Comparison of ENCODE assay signal across 1 cellular context in the genomic region with DNA sequence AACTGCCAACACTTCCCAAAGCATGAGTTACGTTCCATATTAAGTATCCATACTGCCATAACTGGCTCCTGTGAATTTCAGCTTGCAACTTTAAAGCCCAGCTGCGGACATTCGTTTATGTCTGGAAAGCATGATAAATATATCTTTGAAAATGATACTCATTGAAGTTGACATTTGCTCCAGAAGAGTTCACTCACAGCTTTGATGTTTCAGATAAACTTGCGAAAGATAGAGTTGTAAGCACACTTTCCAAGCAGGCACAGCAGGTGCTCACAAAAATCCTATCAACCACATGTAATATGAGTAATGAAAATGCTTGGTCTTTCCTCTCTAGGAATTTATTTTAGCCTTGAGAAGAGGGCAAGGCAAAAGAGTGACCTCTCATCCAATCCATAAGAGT.
TF ChIP-seq lines count a peak whose summit lies in the region.

No MANE protein-coding gene starts in this region.

TF ChIP-seq in HEK293, 187 proteins besides CTCF, POLR2A, EP300 and RAD21 (continued from another document and continues in another):
- TF ChIP-seq ZNF518A (tag by site-specific recombination; conservative IDR thresholded peaks at IDR 0.05; ENCODE audit: low read depth): no peak
- TF ChIP-seq ZBTB10 (tag by site-specific recombination; IDR thresholded peaks at IDR 0.05): no peak
- TF ChIP-seq ZNF157 (tag by site-specific recombination; IDR thresholded peaks at IDR 0.05): no peak
- no peak for TF ChIP-seq ZNF155 (tag by site-specific recombination; IDR thresholded peaks at IDR 0.05)
- TF ChIP-seq ZNF776 (tag by site-specific recombination; IDR thresholded peaks at IDR 0.05; ENCODE audit: borderline replicate concordance): no peak
- TF ChIP-seq ZNF560 (tag by site-specific recombination; IDR thresholded peaks at IDR 0.05; ENCODE audit: borderline replicate concordance): no peak
- no peak for TF ChIP-seq ZNF449 (tag by site-specific recombination; IDR thresholded peaks at IDR 0.05)
- peak; percentile 63 for TF ChIP-seq ZNF600 (tag by site-specific recombination; IDR thresholded peaks at IDR 0.05)
- TF ChIP-seq REPIN1 (tag by site-specific recombination; IDR thresholded peaks at IDR 0.05; ENCODE audit: low read depth): no peak
- TF ChIP-seq, protein P1, sequence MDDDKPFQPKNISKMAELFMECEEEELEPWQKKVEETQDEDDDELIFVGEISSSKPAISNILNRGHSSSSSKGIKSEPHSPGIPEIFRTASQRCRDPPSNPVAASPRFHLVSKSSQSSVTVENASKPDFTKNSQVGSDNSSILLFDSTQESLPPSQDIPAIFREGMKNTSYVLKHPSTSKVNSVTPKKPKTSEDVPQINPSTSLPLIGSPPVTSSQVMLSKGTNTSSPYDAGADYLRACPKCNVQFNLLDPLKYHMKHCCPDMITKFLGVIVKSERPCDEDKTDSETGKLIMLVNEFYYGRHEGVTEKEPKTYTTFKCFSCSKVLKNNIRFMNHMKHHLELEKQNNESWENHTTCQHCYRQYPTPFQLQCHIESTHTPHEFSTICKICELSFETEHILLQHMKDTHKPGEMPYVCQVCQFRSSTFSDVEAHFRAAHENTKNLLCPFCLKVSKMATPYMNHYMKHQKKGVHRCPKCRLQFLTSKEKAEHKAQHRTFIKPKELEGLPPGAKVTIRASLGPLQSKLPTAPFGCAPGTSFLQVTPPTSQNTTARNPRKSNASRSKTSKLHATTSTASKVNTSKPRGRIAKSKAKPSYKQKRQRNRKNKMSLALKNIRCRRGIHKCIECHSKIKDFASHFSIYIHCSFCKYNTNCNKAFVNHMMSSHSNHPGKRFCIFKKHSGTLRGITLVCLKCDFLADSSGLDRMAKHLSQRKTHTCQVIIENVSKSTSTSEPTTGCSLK (tag by site-specific recombination; IDR thresholded peaks at IDR 0.05): no peak
- TF ChIP-seq FEZF1 (tag by site-specific recombination; IDR thresholded peaks at IDR 0.05): peak; percentile 62
- TF ChIP-seq ZSCAN4 (tag by site-specific recombination; IDR thresholded peaks at IDR 0.05): no peak
- TF ChIP-seq ZNF366 (tag by site-specific recombination; conservative IDR thresholded peaks at IDR 0.05): no peak
- TF ChIP-seq ZNF596 (tag by site-specific recombination; IDR thresholded peaks at IDR 0.05): no peak
- no peak for TF ChIP-seq ZNF169 (tag by site-specific recombination; IDR thresholded peaks at IDR 0.05)
- TF ChIP-seq ZNF843 (tag by site-specific recombination; IDR thresholded peaks at IDR 0.05): peak; percentile 74
- no peak for TF ChIP-seq ZNF585B (tag by site-specific recombination; IDR thresholded peaks at IDR 0.05)
- no peak for TF ChIP-seq ZNF544 (tag by site-specific recombination; IDR thresholded peaks at IDR 0.05)
- TF ChIP-seq, protein P2, sequence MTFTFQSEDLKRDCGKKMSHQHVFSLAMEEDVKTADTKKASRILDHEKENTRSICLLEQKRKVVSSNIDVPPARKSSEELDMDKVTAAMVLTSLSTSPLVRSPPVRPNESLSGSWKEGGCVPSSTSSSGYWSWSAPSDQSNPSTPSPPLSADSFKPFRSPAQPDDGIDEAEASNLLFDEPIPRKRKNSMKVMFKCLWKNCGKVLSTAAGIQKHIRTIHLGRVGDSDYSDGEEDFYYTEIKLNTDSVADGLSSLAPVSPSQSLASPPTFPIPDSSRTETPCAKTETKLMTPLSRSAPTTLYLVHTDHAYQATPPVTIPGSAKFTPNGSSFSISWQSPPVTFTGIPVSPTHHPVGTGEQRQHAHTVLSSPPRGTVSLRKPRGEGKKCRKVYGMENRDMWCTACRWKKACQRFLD (tag by site-specific recombination; IDR thresholded peaks at IDR 0.05): no peak
- no peak for TF ChIP-seq SP7 (tag by site-specific recombination; IDR thresholded peaks at IDR 0.05)
- TF ChIP-seq ZNF488 (tag by site-specific recombination; IDR thresholded peaks at IDR 0.05): no peak
- no peak for TF ChIP-seq KLF9 (tag by site-specific recombination; IDR thresholded peaks at IDR 0.05; ENCODE audit: low read depth)
- no peak for TF ChIP-seq ZNF837 (tag by site-specific recombination; IDR thresholded peaks at IDR 0.05)
- TF ChIP-seq SCRT2 (tag by site-specific recombination; IDR thresholded peaks at IDR 0.05): no peak
- no peak for TF ChIP-seq ZNF707 (tag by site-specific recombination; IDR thresholded peaks at IDR 0.05)
- peak; percentile 88 for TF ChIP-seq BCL6B (tag by site-specific recombination; IDR thresholded peaks at IDR 0.05)
- TF ChIP-seq ZBTB7A (tag by site-specific recombination; IDR thresholded peaks at IDR 0.05; ENCODE audit: low read depth): no peak
- TF ChIP-seq ZNF549 (tag by site-specific recombination; IDR thresholded peaks at IDR 0.05): peak; percentile 22; the same call in 1 of the 2 replicates
- TF ChIP-seq ZNF830 (tag by site-specific recombination; IDR thresholded peaks at IDR 0.05; ENCODE audit: low read depth): no peak
- TF ChIP-seq, protein P3, sequence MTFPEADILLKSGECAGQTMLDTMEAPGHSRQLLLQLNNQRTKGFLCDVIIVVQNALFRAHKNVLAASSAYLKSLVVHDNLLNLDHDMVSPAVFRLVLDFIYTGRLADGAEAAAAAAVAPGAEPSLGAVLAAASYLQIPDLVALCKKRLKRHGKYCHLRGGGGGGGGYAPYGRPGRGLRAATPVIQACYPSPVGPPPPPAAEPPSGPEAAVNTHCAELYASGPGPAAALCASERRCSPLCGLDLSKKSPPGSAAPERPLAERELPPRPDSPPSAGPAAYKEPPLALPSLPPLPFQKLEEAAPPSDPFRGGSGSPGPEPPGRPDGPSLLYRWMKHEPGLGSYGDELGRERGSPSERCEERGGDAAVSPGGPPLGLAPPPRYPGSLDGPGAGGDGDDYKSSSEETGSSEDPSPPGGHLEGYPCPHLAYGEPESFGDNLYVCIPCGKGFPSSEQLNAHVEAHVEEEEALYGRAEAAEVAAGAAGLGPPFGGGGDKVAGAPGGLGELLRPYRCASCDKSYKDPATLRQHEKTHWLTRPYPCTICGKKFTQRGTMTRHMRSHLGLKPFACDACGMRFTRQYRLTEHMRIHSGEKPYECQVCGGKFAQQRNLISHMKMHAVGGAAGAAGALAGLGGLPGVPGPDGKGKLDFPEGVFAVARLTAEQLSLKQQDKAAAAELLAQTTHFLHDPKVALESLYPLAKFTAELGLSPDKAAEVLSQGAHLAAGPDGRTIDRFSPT (tag by site-specific recombination; IDR thresholded peaks at IDR 0.05): peak; percentile 51; the same call in 1 of the 2 replicates
- TF ChIP-seq, protein P4, sequence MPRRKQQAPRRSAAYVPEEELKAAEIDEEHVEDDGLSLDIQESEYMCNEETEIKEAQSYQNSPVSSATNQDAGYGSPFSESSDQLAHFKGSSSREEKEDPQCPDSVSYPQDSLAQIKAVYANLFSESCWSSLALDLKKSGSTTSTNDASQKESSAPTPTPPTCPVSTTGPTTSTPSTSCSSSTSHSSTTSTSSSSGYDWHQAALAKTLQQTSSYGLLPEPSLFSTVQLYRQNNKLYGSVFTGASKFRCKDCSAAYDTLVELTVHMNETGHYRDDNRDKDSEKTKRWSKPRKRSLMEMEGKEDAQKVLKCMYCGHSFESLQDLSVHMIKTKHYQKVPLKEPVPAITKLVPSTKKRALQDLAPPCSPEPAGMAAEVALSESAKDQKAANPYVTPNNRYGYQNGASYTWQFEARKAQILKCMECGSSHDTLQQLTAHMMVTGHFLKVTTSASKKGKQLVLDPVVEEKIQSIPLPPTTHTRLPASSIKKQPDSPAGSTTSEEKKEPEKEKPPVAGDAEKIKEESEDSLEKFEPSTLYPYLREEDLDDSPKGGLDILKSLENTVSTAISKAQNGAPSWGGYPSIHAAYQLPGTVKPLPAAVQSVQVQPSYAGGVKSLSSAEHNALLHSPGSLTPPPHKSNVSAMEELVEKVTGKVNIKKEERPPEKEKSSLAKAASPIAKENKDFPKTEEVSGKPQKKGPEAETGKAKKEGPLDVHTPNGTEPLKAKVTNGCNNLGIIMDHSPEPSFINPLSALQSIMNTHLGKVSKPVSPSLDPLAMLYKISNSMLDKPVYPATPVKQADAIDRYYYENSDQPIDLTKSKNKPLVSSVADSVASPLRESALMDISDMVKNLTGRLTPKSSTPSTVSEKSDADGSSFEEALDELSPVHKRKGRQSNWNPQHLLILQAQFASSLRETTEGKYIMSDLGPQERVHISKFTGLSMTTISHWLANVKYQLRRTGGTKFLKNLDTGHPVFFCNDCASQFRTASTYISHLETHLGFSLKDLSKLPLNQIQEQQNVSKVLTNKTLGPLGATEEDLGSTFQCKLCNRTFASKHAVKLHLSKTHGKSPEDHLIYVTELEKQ (tag by site-specific recombination; IDR thresholded peaks at IDR 0.05; ENCODE audit: borderline replicate concordance): no peak
- TF ChIP-seq ZSCAN16 (tag by site-specific recombination; IDR thresholded peaks at IDR 0.05): no peak
- no peak for TF ChIP-seq ZEB2 (tag by site-specific recombination; IDR thresholded peaks at IDR 0.05)
